Comparison of ENCODE assay signal across 8 cellular contexts in the genomic region with DNA sequence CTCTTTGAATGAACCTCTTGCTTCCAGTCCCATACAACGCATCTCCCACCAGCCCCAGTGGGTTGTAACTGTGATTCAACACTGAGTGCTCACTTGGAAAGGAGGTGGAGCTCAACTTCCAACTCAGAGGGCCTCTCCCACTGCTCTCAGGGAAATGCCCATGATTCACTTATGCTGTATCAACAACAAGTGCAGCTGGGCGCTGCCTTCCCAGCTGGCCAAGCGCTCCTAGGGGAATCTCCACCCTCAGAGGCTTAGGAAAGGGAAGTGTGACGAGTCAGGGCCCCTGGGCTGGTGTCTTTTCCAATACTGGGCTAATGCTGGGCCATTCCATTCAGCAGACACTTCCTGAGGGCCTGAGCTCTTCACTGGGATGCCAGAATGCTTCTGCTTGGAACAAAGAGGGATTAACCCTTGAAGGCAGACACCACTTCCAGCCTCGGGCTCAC. TPM values are rescaled to one million over a fixed set of nuclear protein-coding genes. Genes with fewer than 3 reads are reported as not detected.
DNase-seq lines count a peak whose midpoint lies in the region; ATAC-seq lines count a peak whose summit lies in the region.

No MANE protein-coding gene starts in this region.

- ATAC-seq in HG03342 (IDR thresholded peaks at IDR 0.05; ENCODE audit: unreplicated experiment) (no peak), GM19328 (IDR thresholded peaks at IDR 0.05; ENCODE audit: unreplicated experiment) (no peak), HG03196 (IDR thresholded peaks at IDR 0.05; ENCODE audit: unreplicated experiment) (no peak)

- DNase-seq in Daoy (ENCODE audit: low read depth): peak; percentile 94
- peak; percentile 13 for DNase-seq in NCI-H2227 treated with DMSO at 0.1 percent for 48 hours (lab: John Stamatoyannopoulos, UW)
- DNase-seq in dermis blood vessel endothelial cell: peak; percentile 96
- peak; percentile 12 for DNase-seq in retina
- DNase-seq in NCI-H1694 treated with DMSO at 0.1 percent for 48 hours (lab: John Stamatoyannopoulos, UW): no peak

RNA-seq across cellular contexts. Expression of gene OCSTAMP, which starts 8.1 kb away (rescaled TPM):
- not detected in 2 replicates for total RNA-seq in Daoy (2014; rRNA removed; shearing (Covaris generic))
- not detected in 2 replicates for total RNA-seq in dermis blood vessel endothelial cell

RNA-seq across cellular contexts. Expression of gene ZNF334, which starts 45.2 kb away (rescaled TPM):
- 0.54 and 1.0 TPM in 2 replicates for total RNA-seq in Daoy (2014; rRNA removed; shearing (Covaris generic))
- total RNA-seq in dermis blood vessel endothelial cell: 0.34 and 2.8 TPM in 2 replicates
